12 cellular contexts compared by ENCODE assay signal in the genomic region with DNA sequence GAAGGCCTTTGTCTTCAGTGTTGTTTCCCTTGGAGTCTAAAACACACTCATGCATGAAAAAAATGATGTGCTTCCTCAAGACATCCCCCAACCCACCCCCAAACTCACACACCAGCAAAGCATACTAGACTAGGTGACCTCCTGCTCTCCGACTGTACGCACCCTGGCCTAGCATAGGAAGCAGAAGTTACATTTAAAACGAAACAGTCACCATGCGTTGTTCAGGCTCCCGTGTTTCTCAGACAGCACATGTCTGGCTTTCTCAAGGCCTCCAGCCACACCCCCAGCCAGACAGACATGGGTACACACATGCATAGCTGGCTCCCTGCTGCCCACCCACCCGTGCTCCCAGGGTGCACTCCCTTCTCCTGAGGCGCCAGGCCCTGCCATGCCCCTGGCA. TPM values are rescaled to one million over a fixed set of nuclear protein-coding genes. Genes with fewer than 3 reads are reported as not detected.
DNase-seq lines count a peak whose midpoint lies in the region; ATAC-seq, FAIRE-seq and TF ChIP-seq lines count a peak whose summit lies in the region.
"Had no signal": no experiment of that assay in that cellular context is flagged by ENCODE, and none has a peak within 500 bp of the region (broad histone marks: within the 10 kb centered on the region; RNA-seq: fewer than 3 reads in every experiment).

No MANE protein-coding gene starts in this region.

- no peaks in the 10 kb centered on the region for H3K9me3 ChIP-seq in naive thymus-derived CD4-positive, alpha-beta T cell (ENCODE audit: control insufficient read depth in 2 of 3, low read length in 3 of 3)
- H3K9me3 ChIP-seq in SK-N-SH: no peaks in the 10 kb centered on the region

- no peak overlapping the region for H3K4me2 ChIP-seq in SK-N-SH

- no peak overlapping the region for H3K27ac ChIP-seq in naive thymus-derived CD4-positive, alpha-beta T cell (ENCODE audit: low read depth, low read length)
- H3K27ac ChIP-seq in SK-N-SH (ENCODE audit: low read depth in 2 of 2, low read length in 1 of 2): no peak overlapping the region

- H3K27me3 Mint-ChIP-seq in T-cell: no peaks in the 10 kb centered on the region
- no peaks in the 10 kb centered on the region for H3K27me3 Mint-ChIP-seq in naive thymus-derived CD4-positive, alpha-beta T cell
- H3K27me3 Mint-ChIP-seq in glutamatergic neuron (ENCODE audit: unreplicated experiment): peaks cover 5% of the 10 kb centered on the region

- POLR2A ChIA-PET in T-cell (lab: Charles Lee): no interaction called here
- POLR2A ChIA-PET in naive thymus-derived CD4-positive, alpha-beta T cell (lab: Charles Lee): interaction anchor here (0.7 to 2.7 kb wide), 2 partner anchors 15 to 29 kb away, joined by 3 to 6 read pairs; no protein-coding TSS in a partner anchor
- POLR2A ChIA-PET in SK-N-SH (lab: Yijun Ruan, JAX): no interaction called here

- no peaks in the 10 kb centered on the region for H4K20me1 ChIP-seq in SK-N-SH (ENCODE audit: insufficient read depth)

- no peak overlapping the region for H3K4me3 Mint-ChIP-seq in T-cell
- H3K4me3 Mint-ChIP-seq in naive thymus-derived CD4-positive, alpha-beta T cell: no peak overlapping the region
- H3K4me3 Mint-ChIP-seq in glutamatergic neuron (ENCODE audit: unreplicated experiment): no peak overlapping the region

- TF ChIP-seq POLR2A in GM12891 (IDR thresholded peaks at IDR 0.05; ENCODE audit: low read depth, low read length): no peak

- no peaks in the 10 kb centered on the region for H3K79me2 ChIP-seq in SK-N-SH (ENCODE audit: insufficient read depth)

- peaks cover 64 to 75% (median 69%) of the 10 kb centered on the region in 3 donors for H3K4me1 Mint-ChIP-seq in T-cell
- H3K4me1 Mint-ChIP-seq in naive thymus-derived CD4-positive, alpha-beta T cell: peaks cover 46 to 78% (median 69%) of the 10 kb centered on the region in 7 donors
- H3K4me1 Mint-ChIP-seq in glutamatergic neuron (ENCODE audit: low read depth, unreplicated experiment): no peaks in the 10 kb centered on the region

- peak; percentile 82 for FAIRE-seq in GM12891 (lab: Jason Lieb, UNC)
- FAIRE-seq: keratinocyte had no signal

- no peak for TF ChIP-seq RAD21 in SK-N-SH (IDR thresholded peaks at IDR 0.05; ENCODE audit: low read length)

- WGBS in SK-N-SH (ENCODE audit: low lambda C conversion rate): 85% methylated on average over 7 of the region's 7 CpGs

- H3K36me3 Mint-ChIP-seq in T-cell: peaks cover 60% of the 10 kb centered on the region
- H3K36me3 Mint-ChIP-seq in naive thymus-derived CD4-positive, alpha-beta T cell: peaks cover 0 to 35% (median 11%) of the 10 kb centered on the region in 5 donors
- H3K36me3 Mint-ChIP-seq in glutamatergic neuron (ENCODE audit: unreplicated experiment): no peaks in the 10 kb centered on the region

- TF ChIP-seq CTCF in glutamatergic neuron (IDR thresholded peaks at IDR 0.05; ENCODE audit: partially characterized antibody, unreplicated experiment) (no peak), SK-N-SH (IDR thresholded peaks at IDR 0.05) (no peak)

- peak; percentile 66 for ATAC-seq in HG02571 (IDR thresholded peaks at IDR 0.05; ENCODE audit: unreplicated experiment)
- ATAC-seq in T-cell (replicated peaks in 1 of 4): no peak
- ATAC-seq in naive thymus-derived CD4-positive, alpha-beta T cell: peak; percentile 57
- no peak for ATAC-seq in HG03342 (IDR thresholded peaks at IDR 0.05; ENCODE audit: unreplicated experiment)

- H3K9me3 Mint-ChIP-seq in T-cell (no peaks in the 10 kb centered on the region), glutamatergic neuron (ENCODE audit: unreplicated experiment) (peaks cover 1% of the 10 kb centered on the region)
- no peaks in the 10 kb centered on the region for H3K9me3 Mint-ChIP-seq in naive thymus-derived CD4-positive, alpha-beta T cell

- H3K36me3 ChIP-seq in naive thymus-derived CD4-positive, alpha-beta T cell (ENCODE audit: control insufficient read depth in 2 of 3, insufficient read depth in 3 of 3, low read length in 3 of 3): peaks cover 0 to 61% (median 3%) of the 10 kb centered on the region in 3 experiments
- no peaks in the 10 kb centered on the region for H3K36me3 ChIP-seq in SK-N-SH (replicated peaks in 1 of 2; ENCODE audit: control insufficient read depth in 1 of 2, insufficient read depth in 2 of 2, low read length in 1 of 2)

- CTCF ChIA-PET in T-cell (lab: Charles Lee): no interaction called here
- CTCF ChIA-PET in naive thymus-derived CD4-positive, alpha-beta T cell (lab: Charles Lee): interaction anchor here (1.2 kb wide), 1 partner anchor 10 kb away, joined by 4 read pairs; no protein-coding TSS in a partner anchor
- CTCF ChIA-PET in SK-N-SH (lab: Yijun Ruan, JAX): no interaction called here

- no peak for TF ChIP-seq EP300 in SK-N-SH (IDR thresholded peaks at IDR 0.05; ENCODE audit: borderline replicate concordance in 1 of 2, low read depth in 1 of 2, low read length in 1 of 2)

- DNase-seq in GM12891 (ENCODE audit: insufficient read length, low spot score) (peak; percentile 46), T-cell (no peak), OCI-M2 (lab: John Stamatoyannopoulos, UW; ENCODE audit: unreplicated experiment) (no peak), glutamatergic neuron (no peak), SK-N-SH (no peak)
- DNase-seq in naive thymus-derived CD4-positive, alpha-beta T cell: no peak
- DNase-seq: DND-41, GOT3 had no signal

- intact Hi-C loops in naive thymus-derived CD4-positive, alpha-beta T cell (cut with micrococcal nuclease): no loop called here

- H3K4me3 ChIP-seq in naive thymus-derived CD4-positive, alpha-beta T cell (ENCODE audit: low read length): no peak overlapping the region
- H3K4me3 ChIP-seq in SK-N-SH (ENCODE audit: low read depth in 2 of 2, low read length in 1 of 2): no peak overlapping the region
- H3K4me3 ChIP-seq: skin epidermis had no signal

- no peaks in the 10 kb centered on the region for H3K27me3 ChIP-seq in naive thymus-derived CD4-positive, alpha-beta T cell (ENCODE audit: control insufficient read depth in 2 of 2, insufficient read depth in 2 of 2, low read length in 2 of 2)
- H3K27me3 ChIP-seq in SK-N-SH (ENCODE audit: insufficient read depth): no peaks in the 10 kb centered on the region

- no peaks in the 10 kb centered on the region for H3K9me2 ChIP-seq in SK-N-SH

- no peaks in the 10 kb centered on the region for H3F3A ChIP-seq in SK-N-SH (replicated peaks; ENCODE audit: insufficient read depth)

- H3K27ac Mint-ChIP-seq in T-cell (peak overlapping the region; percentile 71 to 75), glutamatergic neuron (ENCODE audit: unreplicated experiment) (no peak overlapping the region)
- peak overlapping the region; percentile 24 to 87 (median 75) for H3K27ac Mint-ChIP-seq in naive thymus-derived CD4-positive, alpha-beta T cell

- no peak overlapping the region for H2AFZ ChIP-seq in SK-N-SH (ENCODE audit: low read depth)

- H3K9ac ChIP-seq in SK-N-SH: no peak overlapping the region

- H3K4me1 ChIP-seq in naive thymus-derived CD4-positive, alpha-beta T cell (ENCODE audit: control insufficient read depth in 2 of 2, insufficient read depth in 2 of 2, low read length in 2 of 2): peaks cover 30 to 34% of the 10 kb centered on the region in 2 donors
- H3K4me1 ChIP-seq in SK-N-SH (ENCODE audit: control insufficient read depth in 1 of 2, insufficient read depth in 2 of 2, low read depth in 1 of 2, low read length in 1 of 2): peaks cover 0 to 12% of the 10 kb centered on the region in 2 experiments; a peak in 2 of 4 replicates

TF ChIP-seq in GM12891, 5 proteins besides CTCF, POLR2A, EP300 and RAD21:
- TF ChIP-seq POLR2AphosphoS5 (IDR thresholded peaks at IDR 0.05; ENCODE audit: low read depth, low read length) (no peak), TAF1 (IDR thresholded peaks at IDR 0.05; ENCODE audit: low read depth, low read length) (no peak), SPI1 (IDR thresholded peaks at IDR 0.05; ENCODE audit: low read depth, low read length) (no peak), PAX5 (IDR thresholded peaks at IDR 0.05; ENCODE audit: insufficient read depth, low read length, severe bottlenecking) (no peak)

TF ChIP-seq in SK-N-SH, 30 proteins besides CTCF, POLR2A, EP300 and RAD21:
- TF ChIP-seq RCOR1 (IDR thresholded peaks at IDR 0.05; ENCODE audit: low read length): no peak
- no peak for TF ChIP-seq TEAD4 (IDR thresholded peaks at IDR 0.05; ENCODE audit: borderline replicate concordance, insufficient read depth)
- no peak for TF ChIP-seq RFX5 (IDR thresholded peaks at IDR 0.05; ENCODE audit: low read length)
- TF ChIP-seq FOSL2 (IDR thresholded peaks at IDR 0.05; ENCODE audit: borderline replicate concordance, low read depth): no peak
- TF ChIP-seq, protein P1, sequence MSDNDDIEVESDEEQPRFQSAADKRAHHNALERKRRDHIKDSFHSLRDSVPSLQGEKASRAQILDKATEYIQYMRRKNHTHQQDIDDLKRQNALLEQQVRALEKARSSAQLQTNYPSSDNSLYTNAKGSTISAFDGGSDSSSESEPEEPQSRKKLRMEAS (IDR thresholded peaks at IDR 0.05; ENCODE audit: low read depth): no peak
- no peak for TF ChIP-seq ELF1 (IDR thresholded peaks at IDR 0.05)
- TF ChIP-seq TCF12 (IDR thresholded peaks at IDR 0.05): no peak
- TF ChIP-seq TAF1 (IDR thresholded peaks at IDR 0.05; ENCODE audit: borderline replicate concordance, low read depth, low read length): no peak

RNA-seq across cellular contexts. Expression of a gene that starts 28.7 kb away (rescaled TPM):
- polyA plus RNA-seq in GM12891 (2012; ENCODE audit: low read depth, missing spikeins): not detected
- total RNA-seq in T-cell (under 1 TPM in 1 of 5 donors, not detected in 4; 0.23 TPM), glutamatergic neuron (ENCODE audit: unreplicated experiment) (not detected)
- total RNA-seq in naive thymus-derived CD4-positive, alpha-beta T cell: under 1 TPM in 1 of 5 experiments, not detected in 4; 0.19 TPM
- polyA plus RNA-seq in naive thymus-derived CD4-positive, alpha-beta T cell: not detected
- polyA plus RNA-seq in SK-N-SH (2012; rRNA removed): not detected in 2 replicates
- polyA plus RNA-seq in SK-N-SH (2012; cell fraction: cytosol; rRNA removed): not detected in 2 replicates
- polyA plus RNA-seq in SK-N-SH (2012; cell fraction: nucleus; rRNA removed): 0.05 TPM in 1 of 2 replicates, not detected in the other
- polyA plus RNA-seq: keratinocyte had no signal

Comparison
In these comparisons a context has a peak if more than half of its experiments do, and no peak if none do; other contexts are left out.
1. ATAC-seq: peak in HG02571 (single experiment) and naive thymus-derived CD4-positive, alpha-beta T cell (single experiment); none in T-cell (0 of 4) and HG03342 (single experiment).